Comparison of ENCODE assay signal across 1 cellular context in the genomic region with DNA sequence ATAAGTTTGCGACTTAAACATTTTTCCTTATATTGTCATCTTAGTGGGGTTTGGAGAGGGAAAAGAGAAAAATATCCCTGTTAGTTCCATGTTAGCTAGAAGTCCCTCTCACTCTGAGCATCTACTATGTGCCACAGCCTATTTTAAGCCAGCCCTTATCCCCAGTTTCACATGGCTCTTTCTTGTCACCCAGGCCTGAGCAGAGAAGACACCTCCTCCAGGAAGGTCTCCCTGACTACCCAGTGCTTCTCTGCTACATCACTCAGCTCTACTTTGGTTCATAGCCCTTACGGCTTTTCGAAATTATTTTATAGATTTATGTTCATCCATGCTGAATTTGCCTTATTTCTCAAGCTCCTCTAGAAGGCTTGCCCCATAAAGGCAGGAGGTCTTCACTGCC.
TF ChIP-seq lines count a peak whose summit lies in the region.

No MANE protein-coding gene starts in this region.

TF ChIP-seq in IMR-90, 13 proteins besides CTCF, POLR2A, EP300 and RAD21:
- TF ChIP-seq CHD1 (IDR thresholded peaks at IDR 0.05; ENCODE audit: low read depth, low read length) (no peak), MAZ (IDR thresholded peaks at IDR 0.05; ENCODE audit: borderline replicate concordance, low read depth, low read length) (no peak), RFX5 (IDR thresholded peaks at IDR 0.05; ENCODE audit: low read depth, low read length) (no peak), MAFK (IDR thresholded peaks at IDR 0.05; ENCODE audit: low read depth, low read length) (no peak), SMC3 (IDR thresholded peaks at IDR 0.05; ENCODE audit: low read depth, low read length) (no peak), RCOR1 (IDR thresholded peaks at IDR 0.05; ENCODE audit: insufficient replicate concordance, low read length) (no peak), CEBPB (IDR thresholded peaks at IDR 0.05; ENCODE audit: low read depth, low read length) (no peak), BHLHE40 (IDR thresholded peaks at IDR 0.05; ENCODE audit: low read depth, low read length) (no peak), NFE2L2 (IDR thresholded peaks at IDR 0.05; ENCODE audit: low read depth, low read length) (no peak), MXI1 (IDR thresholded peaks at IDR 0.05; ENCODE audit: borderline replicate concordance, low read depth, low read length) (no peak), FOS (IDR thresholded peaks at IDR 0.05; ENCODE audit: low read depth, low read length) (no peak)
- TF ChIP-seq, protein P1, sequence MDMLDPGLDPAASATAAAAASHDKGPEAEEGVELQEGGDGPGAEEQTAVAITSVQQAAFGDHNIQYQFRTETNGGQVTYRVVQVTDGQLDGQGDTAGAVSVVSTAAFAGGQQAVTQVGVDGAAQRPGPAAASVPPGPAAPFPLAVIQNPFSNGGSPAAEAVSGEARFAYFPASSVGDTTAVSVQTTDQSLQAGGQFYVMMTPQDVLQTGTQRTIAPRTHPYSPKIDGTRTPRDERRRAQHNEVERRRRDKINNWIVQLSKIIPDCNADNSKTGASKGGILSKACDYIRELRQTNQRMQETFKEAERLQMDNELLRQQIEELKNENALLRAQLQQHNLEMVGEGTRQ (IDR thresholded peaks at IDR 0.05; ENCODE audit: low read depth, low read length) = no peak
- TF ChIP-seq, protein P2, sequence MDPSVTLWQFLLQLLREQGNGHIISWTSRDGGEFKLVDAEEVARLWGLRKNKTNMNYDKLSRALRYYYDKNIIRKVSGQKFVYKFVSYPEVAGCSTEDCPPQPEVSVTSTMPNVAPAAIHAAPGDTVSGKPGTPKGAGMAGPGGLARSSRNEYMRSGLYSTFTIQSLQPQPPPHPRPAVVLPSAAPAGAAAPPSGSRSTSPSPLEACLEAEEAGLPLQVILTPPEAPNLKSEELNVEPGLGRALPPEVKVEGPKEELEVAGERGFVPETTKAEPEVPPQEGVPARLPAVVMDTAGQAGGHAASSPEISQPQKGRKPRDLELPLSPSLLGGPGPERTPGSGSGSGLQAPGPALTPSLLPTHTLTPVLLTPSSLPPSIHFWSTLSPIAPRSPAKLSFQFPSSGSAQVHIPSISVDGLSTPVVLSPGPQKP (IDR thresholded peaks at IDR 0.05; ENCODE audit: borderline replicate concordance, low read depth, low read length) = no peak
